In genomic region chr2:189421644-189422043, GRCh38 we compare ENCODE assay signal across 1 cellular context.
TF ChIP-seq lines count a peak whose summit lies in the region.

No MANE protein-coding gene starts in this region.

TF ChIP-seq in H1, 55 proteins besides CTCF, POLR2A, EP300 and RAD21 (continued from another document):
- TF ChIP-seq, protein P1, sequence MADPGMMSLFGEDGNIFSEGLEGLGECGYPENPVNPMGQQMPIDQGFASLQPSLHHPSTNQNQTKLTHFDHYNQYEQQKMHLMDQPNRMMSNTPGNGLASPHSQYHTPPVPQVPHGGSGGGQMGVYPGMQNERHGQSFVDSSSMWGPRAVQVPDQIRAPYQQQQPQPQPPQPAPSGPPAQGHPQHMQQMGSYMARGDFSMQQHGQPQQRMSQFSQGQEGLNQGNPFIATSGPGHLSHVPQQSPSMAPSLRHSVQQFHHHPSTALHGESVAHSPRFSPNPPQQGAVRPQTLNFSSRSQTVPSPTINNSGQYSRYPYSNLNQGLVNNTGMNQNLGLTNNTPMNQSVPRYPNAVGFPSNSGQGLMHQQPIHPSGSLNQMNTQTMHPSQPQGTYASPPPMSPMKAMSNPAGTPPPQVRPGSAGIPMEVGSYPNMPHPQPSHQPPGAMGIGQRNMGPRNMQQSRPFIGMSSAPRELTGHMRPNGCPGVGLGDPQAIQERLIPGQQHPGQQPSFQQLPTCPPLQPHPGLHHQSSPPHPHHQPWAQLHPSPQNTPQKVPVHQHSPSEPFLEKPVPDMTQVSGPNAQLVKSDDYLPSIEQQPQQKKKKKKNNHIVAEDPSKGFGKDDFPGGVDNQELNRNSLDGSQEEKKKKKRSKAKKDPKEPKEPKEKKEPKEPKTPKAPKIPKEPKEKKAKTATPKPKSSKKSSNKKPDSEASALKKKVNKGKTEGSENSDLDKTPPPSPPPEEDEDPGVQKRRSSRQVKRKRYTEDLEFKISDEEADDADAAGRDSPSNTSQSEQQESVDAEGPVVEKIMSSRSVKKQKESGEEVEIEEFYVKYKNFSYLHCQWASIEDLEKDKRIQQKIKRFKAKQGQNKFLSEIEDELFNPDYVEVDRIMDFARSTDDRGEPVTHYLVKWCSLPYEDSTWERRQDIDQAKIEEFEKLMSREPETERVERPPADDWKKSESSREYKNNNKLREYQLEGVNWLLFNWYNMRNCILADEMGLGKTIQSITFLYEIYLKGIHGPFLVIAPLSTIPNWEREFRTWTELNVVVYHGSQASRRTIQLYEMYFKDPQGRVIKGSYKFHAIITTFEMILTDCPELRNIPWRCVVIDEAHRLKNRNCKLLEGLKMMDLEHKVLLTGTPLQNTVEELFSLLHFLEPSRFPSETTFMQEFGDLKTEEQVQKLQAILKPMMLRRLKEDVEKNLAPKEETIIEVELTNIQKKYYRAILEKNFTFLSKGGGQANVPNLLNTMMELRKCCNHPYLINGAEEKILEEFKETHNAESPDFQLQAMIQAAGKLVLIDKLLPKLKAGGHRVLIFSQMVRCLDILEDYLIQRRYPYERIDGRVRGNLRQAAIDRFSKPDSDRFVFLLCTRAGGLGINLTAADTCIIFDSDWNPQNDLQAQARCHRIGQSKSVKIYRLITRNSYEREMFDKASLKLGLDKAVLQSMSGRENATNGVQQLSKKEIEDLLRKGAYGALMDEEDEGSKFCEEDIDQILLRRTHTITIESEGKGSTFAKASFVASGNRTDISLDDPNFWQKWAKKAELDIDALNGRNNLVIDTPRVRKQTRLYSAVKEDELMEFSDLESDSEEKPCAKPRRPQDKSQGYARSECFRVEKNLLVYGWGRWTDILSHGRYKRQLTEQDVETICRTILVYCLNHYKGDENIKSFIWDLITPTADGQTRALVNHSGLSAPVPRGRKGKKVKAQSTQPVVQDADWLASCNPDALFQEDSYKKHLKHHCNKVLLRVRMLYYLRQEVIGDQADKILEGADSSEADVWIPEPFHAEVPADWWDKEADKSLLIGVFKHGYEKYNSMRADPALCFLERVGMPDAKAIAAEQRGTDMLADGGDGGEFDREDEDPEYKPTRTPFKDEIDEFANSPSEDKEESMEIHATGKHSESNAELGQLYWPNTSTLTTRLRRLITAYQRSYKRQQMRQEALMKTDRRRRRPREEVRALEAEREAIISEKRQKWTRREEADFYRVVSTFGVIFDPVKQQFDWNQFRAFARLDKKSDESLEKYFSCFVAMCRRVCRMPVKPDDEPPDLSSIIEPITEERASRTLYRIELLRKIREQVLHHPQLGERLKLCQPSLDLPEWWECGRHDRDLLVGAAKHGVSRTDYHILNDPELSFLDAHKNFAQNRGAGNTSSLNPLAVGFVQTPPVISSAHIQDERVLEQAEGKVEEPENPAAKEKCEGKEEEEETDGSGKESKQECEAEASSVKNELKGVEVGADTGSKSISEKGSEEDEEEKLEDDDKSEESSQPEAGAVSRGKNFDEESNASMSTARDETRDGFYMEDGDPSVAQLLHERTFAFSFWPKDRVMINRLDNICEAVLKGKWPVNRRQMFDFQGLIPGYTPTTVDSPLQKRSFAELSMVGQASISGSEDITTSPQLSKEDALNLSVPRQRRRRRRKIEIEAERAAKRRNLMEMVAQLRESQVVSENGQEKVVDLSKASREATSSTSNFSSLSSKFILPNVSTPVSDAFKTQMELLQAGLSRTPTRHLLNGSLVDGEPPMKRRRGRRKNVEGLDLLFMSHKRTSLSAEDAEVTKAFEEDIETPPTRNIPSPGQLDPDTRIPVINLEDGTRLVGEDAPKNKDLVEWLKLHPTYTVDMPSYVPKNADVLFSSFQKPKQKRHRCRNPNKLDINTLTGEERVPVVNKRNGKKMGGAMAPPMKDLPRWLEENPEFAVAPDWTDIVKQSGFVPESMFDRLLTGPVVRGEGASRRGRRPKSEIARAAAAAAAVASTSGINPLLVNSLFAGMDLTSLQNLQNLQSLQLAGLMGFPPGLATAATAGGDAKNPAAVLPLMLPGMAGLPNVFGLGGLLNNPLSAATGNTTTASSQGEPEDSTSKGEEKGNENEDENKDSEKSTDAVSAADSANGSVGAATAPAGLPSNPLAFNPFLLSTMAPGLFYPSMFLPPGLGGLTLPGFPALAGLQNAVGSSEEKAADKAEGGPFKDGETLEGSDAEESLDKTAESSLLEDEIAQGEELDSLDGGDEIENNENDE (IDR thresholded peaks at IDR 0.05; ENCODE audit: insufficient replicate concordance, low read length): no peak
- TF ChIP-seq SP4 (IDR thresholded peaks at IDR 0.05; ENCODE audit: low read length) (no peak), NRF1 (IDR thresholded peaks at IDR 0.05; ENCODE audit: low read depth, low read length) (no peak), CHD2 (IDR thresholded peaks at IDR 0.05; ENCODE audit: low read length) (no peak), SP1 (IDR thresholded peaks at IDR 0.05; ENCODE audit: low read depth, low read length) (no peak), SUZ12 (IDR thresholded peaks at IDR 0.05; ENCODE audit: low read length) (no peak), GTF2F1 (IDR thresholded peaks at IDR 0.05; ENCODE audit: borderline replicate concordance, low read depth, low read length) (no peak), POLR2AphosphoS5 (IDR thresholded peaks at IDR 0.05; ENCODE audit: low read depth, low read length) (no peak), BACH1 (IDR thresholded peaks at IDR 0.05; ENCODE audit: low read length) (no peak), RBBP5 (IDR thresholded peaks at IDR 0.05; ENCODE audit: borderline replicate concordance, low read depth, low read length) (no peak), CHD1 (IDR thresholded peaks at IDR 0.05; ENCODE audit: low read depth, low read length) (no peak), BRCA1 (IDR thresholded peaks at IDR 0.05; ENCODE audit: low read depth, low read length) (no peak), CREB1 (IDR thresholded peaks at IDR 0.05) (no peak), CEBPB (IDR thresholded peaks at IDR 0.05; ENCODE audit: low read depth, low read length) (no peak), BCL11A (IDR thresholded peaks at IDR 0.05; ENCODE audit: low read depth in 2 of 2, low read length in 2 of 2) (no peak), MAFK (IDR thresholded peaks at IDR 0.05; ENCODE audit: low read depth, low read length) (no peak), ASH2L (IDR thresholded peaks at IDR 0.05; ENCODE audit: low read length) (no peak)
- TF ChIP-seq, protein P2, sequence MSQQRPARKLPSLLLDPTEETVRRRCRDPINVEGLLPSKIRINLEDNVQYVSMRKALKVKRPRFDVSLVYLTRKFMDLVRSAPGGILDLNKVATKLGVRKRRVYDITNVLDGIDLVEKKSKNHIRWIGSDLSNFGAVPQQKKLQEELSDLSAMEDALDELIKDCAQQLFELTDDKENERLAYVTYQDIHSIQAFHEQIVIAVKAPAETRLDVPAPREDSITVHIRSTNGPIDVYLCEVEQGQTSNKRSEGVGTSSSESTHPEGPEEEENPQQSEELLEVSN (IDR thresholded peaks at IDR 0.05): no peak
TF ChIP-seq in H1: peak in this region for 0.
